ENCODE assay signal across 8 cellular contexts in the genomic region with DNA sequence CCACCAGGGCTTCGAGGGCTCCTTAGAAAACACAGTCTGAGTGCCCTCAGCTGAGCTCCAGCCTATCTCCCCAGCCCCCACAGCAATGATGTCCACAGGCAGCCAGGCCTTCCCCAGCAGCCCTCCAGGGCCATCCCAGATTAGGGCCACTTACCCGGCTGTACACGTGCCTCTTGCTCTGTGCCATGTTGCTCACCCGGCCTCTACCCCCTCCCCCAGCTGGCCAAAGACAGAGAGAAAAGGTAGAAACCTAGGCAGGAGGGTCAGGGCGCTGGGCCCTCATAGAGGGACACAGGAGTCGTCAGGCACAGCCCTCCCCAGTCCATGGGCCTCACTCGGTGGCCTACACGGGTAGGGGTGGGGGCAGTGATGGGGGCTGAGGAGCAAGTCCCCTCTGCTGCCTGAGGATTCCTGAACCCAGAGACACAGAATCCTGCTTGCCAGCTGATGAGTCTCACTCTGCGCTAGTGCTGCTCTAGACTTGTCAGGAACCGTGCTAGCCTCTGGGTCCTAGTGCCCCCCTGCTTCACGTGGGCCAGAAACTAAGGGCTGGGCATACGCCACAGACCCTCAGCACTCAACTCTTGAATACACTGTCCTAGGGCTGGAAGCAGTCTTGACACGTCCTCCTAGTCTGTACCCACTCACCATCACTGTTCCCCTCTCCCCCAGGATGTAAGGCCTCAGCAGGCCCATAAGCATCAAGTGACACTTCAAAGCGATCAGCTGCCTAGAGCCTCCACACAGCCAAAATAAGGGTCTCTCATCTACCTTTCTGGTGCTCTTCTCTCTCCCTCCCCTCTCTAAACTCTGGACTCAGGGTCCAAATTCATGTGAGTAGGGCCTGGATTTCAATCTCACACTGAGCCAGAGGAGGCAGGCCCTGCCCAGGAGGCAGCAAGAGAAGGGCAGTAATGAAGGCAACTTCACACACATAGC. TPM values are rescaled to one million over a fixed set of nuclear protein-coding genes. Genes with fewer than 3 reads are reported as not detected.
DNase-seq lines count a peak whose midpoint lies in the region; ATAC-seq and TF ChIP-seq lines count a peak whose summit lies in the region.

A gene (minus strand): TSS at position 461 of the 939 bp plus-strand sequence. CDS start 274 bp downstream, at position 187.

- TF ChIP-seq CTCF in SU-DHL-6 (IDR thresholded peaks at IDR 0.05; ENCODE audit: insufficient read depth, low read length, poor library complexity, severe bottlenecking) (no peak), colonic mucosa (IDR thresholded peaks at IDR 0.05) (no peak), kidney epithelial cell (IDR thresholded peaks at IDR 0.05; ENCODE audit: insufficient read depth, low read length, poor library complexity, severe bottlenecking) (no peak)

- intact Hi-C loops in colonic mucosa (cut with DNase I) = no loop called here

- H3F3A ChIP-seq in SU-DHL-6 (ENCODE audit: insufficient read depth) = no peaks in the 10 kb centered on the region

- H3K4me2 ChIP-seq in SU-DHL-6 (ENCODE audit: low read depth, low read length, poor library complexity, severe bottlenecking) (peak within 1 kb of the TSS; percentile 14), skeletal muscle satellite cell (ENCODE audit: low read length) (peak within 1 kb of the TSS; percentile 83)

- H2AFZ ChIP-seq in SU-DHL-6 (ENCODE audit: low read depth, low read length, severe bottlenecking) = no peak within 1 kb of the TSS

- H3K36me3 ChIP-seq in SU-DHL-6 (ENCODE audit: low read length) (no peaks in the 10 kb centered on the region), colonic mucosa (no peaks in the 10 kb centered on the region), kidney epithelial cell (ENCODE audit: control insufficient read depth, insufficient read depth, low read length) (peaks cover 3% of the 10 kb centered on the region), skeletal muscle satellite cell (ENCODE audit: insufficient read depth, low read length) (peaks cover 25% of the 10 kb centered on the region)

- no peak within 1 kb of the TSS for H3K4me3 ChIP-seq in SU-DHL-6 (ENCODE audit: insufficient read depth, low read length, poor library complexity, severe bottlenecking)
- H3K4me3 ChIP-seq in colonic mucosa = peak within 1 kb of the TSS; percentile 17
- peak within 1 kb of the TSS; percentile 27 for H3K4me3 ChIP-seq in kidney epithelial cell (ENCODE audit: low read depth, low read length)
- H3K4me3 ChIP-seq in skeletal muscle satellite cell (ENCODE audit: low read length) = peak within 1 kb of the TSS; percentile 68

- peak; percentile 92 for DNase-seq in Ammon's horn (ENCODE audit: low spot score)
- DNase-seq in colonic mucosa = peak; percentile 57
- DNase-seq in kidney epithelial cell (ENCODE audit: low read depth) = peak; percentile 26
- no peak for DNase-seq in LoVo (ENCODE audit: low spot score)
- DNase-seq in activated effector memory CD4-positive, alpha-beta T cell treated with Interleukin-2 at 50 U/mL for 16 hours = no peak

- no peaks in the 10 kb centered on the region for H3K9me3 ChIP-seq in SU-DHL-6 (ENCODE audit: insufficient read depth, low read length)
- no peaks in the 10 kb centered on the region for H3K9me3 ChIP-seq in colonic mucosa
- no peaks in the 10 kb centered on the region for H3K9me3 ChIP-seq in skeletal muscle satellite cell (replicated peaks; ENCODE audit: low read length)

- H3K79me2 ChIP-seq in SU-DHL-6 (ENCODE audit: insufficient read depth, low read length) = peaks cover 19% of the 10 kb centered on the region

- no peaks in the 10 kb centered on the region for H4K20me1 ChIP-seq in SU-DHL-6 (ENCODE audit: low read depth, low read length)

- H3K9ac ChIP-seq in SU-DHL-6 (ENCODE audit: low read length) (no peak within 1 kb of the TSS), colonic mucosa (ENCODE audit: low read depth in 2 of 2, low read length in 2 of 2) (peak within 1 kb of the TSS in 1 of 2 donors; percentile 68), skeletal muscle satellite cell (ENCODE audit: low read depth, low read length) (peak within 1 kb of the TSS; percentile 76)

- peak; percentile 64 for ATAC-seq in GM21367 (IDR thresholded peaks at IDR 0.05; ENCODE audit: unreplicated experiment)

- H3K27me3 ChIP-seq in SU-DHL-6 (ENCODE audit: low read length) (no peaks in the 10 kb centered on the region), colonic mucosa (no peaks in the 10 kb centered on the region), kidney epithelial cell (ENCODE audit: control insufficient read depth, insufficient read depth, low read length) (no peaks in the 10 kb centered on the region), skeletal muscle satellite cell (ENCODE audit: control insufficient read depth, insufficient read depth, low read length) (no peaks in the 10 kb centered on the region)

- H3K27ac ChIP-seq in SU-DHL-6 (ENCODE audit: low read depth, low read length) (no peak within 1 kb of the TSS), colonic mucosa (no peak within 1 kb of the TSS)

- no peaks in the 10 kb centered on the region for H3K4me1 ChIP-seq in colonic mucosa
- H3K4me1 ChIP-seq in skeletal muscle satellite cell (ENCODE audit: control insufficient read depth, insufficient read depth, low read length) = peaks cover 35% of the 10 kb centered on the region

- H3K9me2 ChIP-seq in SU-DHL-6 (replicated peaks; ENCODE audit: insufficient read depth, low read length) = no peaks in the 10 kb centered on the region

RNA-seq across cellular contexts. Expression of the gene that starts here (rescaled TPM):
- total RNA-seq in colonic mucosa (100 to 1,000 TPM; 111 to 114 TPM), kidney epithelial cell (124 and 129 TPM in 2 replicates)
- total RNA-seq in skeletal muscle satellite cell (2012; rRNA removed) = 112 and 116 TPM in 2 replicates

Comparison
In these comparisons a context has a peak if more than half of its experiments do, and no peak if none do; other contexts are left out.
1. DNase-seq: peak in Ammon's horn (single experiment), colonic mucosa (single experiment) and kidney epithelial cell (single experiment); none in LoVo (single experiment) and activated effector memory CD4-positive, alpha-beta T cell treated with Interleukin-2 at 50 U/mL for 16 hours (single experiment).